Comparison of ENCODE assay signal across 9 cellular contexts in genomic region chr2:120287183-120288015, GRCh38. TPM values are rescaled to one million over a fixed set of nuclear protein-coding genes. Genes with fewer than 3 reads are reported as not detected.
DNase-seq lines count a peak whose midpoint lies in the region; ATAC-seq, FAIRE-seq and TF ChIP-seq lines count a peak whose summit lies in the region.
"Had no signal": no experiment of that assay in that cellular context is flagged by ENCODE, and none has a peak within 500 bp of the region (broad histone marks: within the 10 kb centered on the region; RNA-seq: fewer than 3 reads in every experiment).

No MANE protein-coding gene starts in this region.

- intact Hi-C loops in activated CD4-positive, alpha-beta T cell treated with anti-CD3 and anti-CD28 coated beads for 36 hours (cut with DNase I, micrococcal nuclease), result loop anchor here (1.0 to 2.0 kb wide), 4 partner anchors 34 to 111 kb away; partner anchors contain the start of gene TMEM185B (in 1 of the 2)
- intact Hi-C loops in endothelial cell of umbilical vein (cut with micrococcal nuclease), result no loop called here

- no peak overlapping the region for H3K4me3 Mint-ChIP-seq in activated CD4-positive, alpha-beta T cell treated with anti-CD3 and anti-CD28 coated beads for 36 hours

- H3K27me3 ChIP-seq in OCI-LY3 (ENCODE audit: low read depth, low read length), result no peaks in the 10 kb centered on the region
- H3K27me3 ChIP-seq in endothelial cell of umbilical vein (ENCODE audit: control insufficient read depth in 2 of 2, insufficient read depth in 2 of 2, low read length in 2 of 2), result no peaks in the 10 kb centered on the region

- POLR2A ChIA-PET in activated CD4-positive, alpha-beta T cell treated with anti-CD3 and anti-CD28 coated beads for 36 hours (lab: Charles Lee), result interaction anchor here (0.6 kb wide), 1 partner anchor 35 kb away, joined by 3 read pairs; no protein-coding TSS in a partner anchor
- POLR2A ChIA-PET in endothelial cell of umbilical vein (lab: Charles Lee), result no interaction called here

- CTCF ChIA-PET in activated CD4-positive, alpha-beta T cell treated with anti-CD3 and anti-CD28 coated beads for 36 hours (lab: Charles Lee), result no interaction called here
- CTCF ChIA-PET in endothelial cell of umbilical vein (lab: Charles Lee), result interaction anchor here (0.7 to 1.0 kb wide), 4 partner anchors 23 to 112 kb away, joined by 3 to 4 read pairs (median 3); no protein-coding TSS in a partner anchor

- FAIRE-seq in endothelial cell of umbilical vein (lab: Jason Lieb, UNC), result no peak

- H3K4me1 Mint-ChIP-seq in activated CD4-positive, alpha-beta T cell treated with anti-CD3 and anti-CD28 coated beads for 36 hours, result peaks cover 29% of the 10 kb centered on the region

- TF ChIP-seq POLR2A in endothelial cell of umbilical vein (IDR thresholded peaks at IDR 0.05; ENCODE audit: low read depth, low read length), result no peak

- H3K9me3 ChIP-seq in OCI-LY3 (ENCODE audit: insufficient read depth, low read length) (no peaks in the 10 kb centered on the region), endothelial cell of umbilical vein (replicated peaks; ENCODE audit: control insufficient read depth, insufficient read depth, low read length) (no peaks in the 10 kb centered on the region)

- H3K36me3 ChIP-seq in OCI-LY3 (replicated peaks; ENCODE audit: low read depth, low read length), result no peaks in the 10 kb centered on the region
- peaks cover 15 to 20% of the 10 kb centered on the region in 2 experiments for H3K36me3 ChIP-seq in endothelial cell of umbilical vein (ENCODE audit: control insufficient read depth in 2 of 2, extremely low read depth in 1 of 2, insufficient read depth in 2 of 2, low read length in 2 of 2)

- no peaks in the 10 kb centered on the region for H3K79me2 ChIP-seq in OCI-LY3 (ENCODE audit: low read length)
- H3K79me2 ChIP-seq in endothelial cell of umbilical vein (ENCODE audit: control insufficient read depth, insufficient read depth, low read length), result peaks cover 9% of the 10 kb centered on the region

- H3K4me3 ChIP-seq in OCI-LY3 (ENCODE audit: low read length) (peak overlapping the region; percentile 66), endothelial cell of umbilical vein (replicated peaks in 1 of 3; ENCODE audit: insufficient read depth in 1 of 3, low read depth in 1 of 3, low read length in 3 of 3) (no peak overlapping the region)

- peak; percentile 97 for ATAC-seq in activated CD4-positive, alpha-beta T cell treated with anti-CD3 and anti-CD28 coated beads for 36 hours
- ATAC-seq in HG02678 (IDR thresholded peaks at IDR 0.05; ENCODE audit: unreplicated experiment), result peak; percentile 95

- H3K9ac ChIP-seq in OCI-LY3 (ENCODE audit: low read length), result peak overlapping the region; percentile 38
- H3K9ac ChIP-seq in endothelial cell of umbilical vein (replicated peaks; ENCODE audit: extremely low read depth, insufficient read depth, low read length), result no peak overlapping the region

- peaks cover 22% of the 10 kb centered on the region for H3K36me3 Mint-ChIP-seq in activated CD4-positive, alpha-beta T cell treated with anti-CD3 and anti-CD28 coated beads for 36 hours (ENCODE audit: low read depth)

- H2AFZ ChIP-seq in OCI-LY3 (ENCODE audit: low read depth, low read length) (0 out of 2 replicates have a peak overlapping the region, but pooled peaks have one; percentile 4), endothelial cell of umbilical vein (ENCODE audit: low read depth, low read length) (no peak overlapping the region)

- H3K27me3 Mint-ChIP-seq in activated CD4-positive, alpha-beta T cell treated with anti-CD3 and anti-CD28 coated beads for 36 hours, result no peaks in the 10 kb centered on the region

- TF ChIP-seq CTCF in OCI-LY3 (IDR thresholded peaks at IDR 0.05; ENCODE audit: low read depth, low read length) (no peak), endothelial cell of umbilical vein (IDR thresholded peaks at IDR 0.05; ENCODE audit: extremely low read depth in 1 of 2, insufficient read depth in 1 of 2, low read depth in 1 of 2, low read length in 2 of 2) (no peak)

- H3K4me1 ChIP-seq in OCI-LY3 (ENCODE audit: low read length) (peaks cover 20% of the 10 kb centered on the region), endothelial cell of umbilical vein (ENCODE audit: control insufficient read depth, extremely low read depth, insufficient read depth, low read length) (peaks cover 25% of the 10 kb centered on the region)

- DNase-seq in activated CD4-positive, alpha-beta T cell treated with anti-CD3 and anti-CD28 coated beads for 36 hours, result peak; percentile 63
- no peak for DNase-seq in activated CD4-positive, alpha-beta T cell treated with anti-CD3 and anti-CD28 coated beads for 1 hour
- DNase-seq in endothelial cell of umbilical vein (ENCODE audit: low read depth, low spot score) (no peak), NCI-H526 (lab: John Stamatoyannopoulos, UW) (no peak), NAMALWA (ENCODE audit: low spot score) (no peak)
- peak; percentile 21 to 41 for DNase-seq in stimulated activated CD4-positive, alpha-beta T cell treated with anti-CD3 and anti-CD28 coated beads, Interleukin-2, amount 100 ng/mL, for 24 hours

- H3K27ac Mint-ChIP-seq in activated CD4-positive, alpha-beta T cell treated with anti-CD3 and anti-CD28 coated beads for 36 hours, result peak overlapping the region; percentile 79

- H4K20me1 ChIP-seq in OCI-LY3 (ENCODE audit: insufficient read depth, low read length) (no peaks in the 10 kb centered on the region), endothelial cell of umbilical vein (replicated peaks; ENCODE audit: control insufficient read depth, extremely low read depth, insufficient read depth, low read length) (no peaks in the 10 kb centered on the region)

- no peaks in the 10 kb centered on the region for H3K9me3 Mint-ChIP-seq in activated CD4-positive, alpha-beta T cell treated with anti-CD3 and anti-CD28 coated beads for 36 hours (ENCODE audit: low read depth)

- H3K27ac ChIP-seq in OCI-LY3 (ENCODE audit: low read length), result peak overlapping the region; percentile 73
- H3K27ac ChIP-seq in endothelial cell of umbilical vein (ENCODE audit: insufficient read depth, low read depth, low read length), result no peak overlapping the region
- H3K27ac ChIP-seq: C4-2B had no signal

- H3K4me2 ChIP-seq in OCI-LY3 (ENCODE audit: low read length) (peak overlapping the region; percentile 90), endothelial cell of umbilical vein (ENCODE audit: insufficient read depth, low read length) (no peak overlapping the region)

- no peaks in the 10 kb centered on the region for H3K9me1 ChIP-seq in endothelial cell of umbilical vein (replicated peaks; ENCODE audit: control insufficient read depth, extremely low read depth, insufficient read depth, low read length)

- dilution Hi-C loops in endothelial cell of umbilical vein (cut with MboI; ENCODE audit: extremely low pct_ligation_motif_present, low sequenced_read_pairs), result no loop called here

- no TSS peak for BruUV-seq in endothelial cell of umbilical vein (replicated peaks; lab: Mats Ljungman, UMichigan)

TF ChIP-seq in endothelial cell of umbilical vein, 7 proteins besides CTCF, POLR2A, EP300 and RAD21:
- TF ChIP-seq FOS (IDR thresholded peaks at IDR 0.05; ENCODE audit: borderline replicate concordance, insufficient read depth, low read length) (peak; percentile 65), MAX (IDR thresholded peaks at IDR 0.05; ENCODE audit: insufficient read depth, insufficient read length) (no peak), EZH2 (IDR thresholded peaks at IDR 0.05; ENCODE audit: borderline replicate concordance, low read depth, low read length, severe bottlenecking) (no peak), POLR2AphosphoS5 (IDR thresholded peaks at IDR 0.05; ENCODE audit: insufficient read depth, low read depth, low read length) (no peak), MYC (IDR thresholded peaks at IDR 0.05; ENCODE audit: low read depth, low read length) (no peak), JUN (IDR thresholded peaks at IDR 0.05; ENCODE audit: borderline replicate concordance, insufficient read depth, insufficient read length, low read depth) (peak; percentile 7), GATA2 (IDR thresholded peaks at IDR 0.05; ENCODE audit: insufficient read depth, insufficient read length, low read depth, low read length) (no peak)

RNA-seq across cellular contexts. Expression of gene RALB, which starts 34.7 kb away (rescaled TPM):
- 10 to 100 TPM; 34.0 to 34.3 TPM for total RNA-seq in activated CD4-positive, alpha-beta T cell treated with anti-CD3 and anti-CD28 coated beads for 36 hours
- total RNA-seq in endothelial cell of umbilical vein, result 106 and 115 TPM in 2 replicates
- 78.5 and 105 TPM in 2 replicates for polyA plus RNA-seq in endothelial cell of umbilical vein
- 112 and 126 TPM in 2 replicates for polyA plus RNA-seq in endothelial cell of umbilical vein (2011; cell fraction: cytosol; rRNA removed)
- 45.0 and 63.8 TPM in 2 replicates for polyA plus RNA-seq in endothelial cell of umbilical vein (2011; cell fraction: nucleus; rRNA removed)
- polyA plus RNA-seq in endothelial cell of umbilical vein (2012), result 134 and 137 TPM in 2 replicates
- polyA minus RNA-seq in endothelial cell of umbilical vein, result 61.2 and 62.9 TPM in 2 replicates
- 13.2 TPM for polyA minus RNA-seq in endothelial cell of umbilical vein (2011; cell fraction: cytosol; rRNA and poly(A)+ RNA removed)
- polyA minus RNA-seq in endothelial cell of umbilical vein (2011; cell fraction: nucleus; rRNA and poly(A)+ RNA removed), result 23.8 and 31.1 TPM in 2 replicates

RNA-seq across cellular contexts. Expression of gene INHBB, which starts 58.5 kb away (rescaled TPM):
- total RNA-seq in activated CD4-positive, alpha-beta T cell treated with anti-CD3 and anti-CD28 coated beads for 36 hours, result not detected
- 0.67 and 1.8 TPM in 2 replicates for total RNA-seq in endothelial cell of umbilical vein
- polyA plus RNA-seq in endothelial cell of umbilical vein, result 0.03 and 0.11 TPM in 2 replicates
- 0.04 and 0.08 TPM in 2 replicates for polyA plus RNA-seq in endothelial cell of umbilical vein (2011; cell fraction: cytosol; rRNA removed)
- 0.54 and 0.62 TPM in 2 replicates for polyA plus RNA-seq in endothelial cell of umbilical vein (2011; cell fraction: nucleus; rRNA removed)
- polyA plus RNA-seq in endothelial cell of umbilical vein (2012), result 0.11 TPM in 1 of 2 replicates, not detected in the other
- polyA minus RNA-seq in endothelial cell of umbilical vein, result 0.04 TPM in 1 of 2 replicates, not detected in the other
- not detected for polyA minus RNA-seq in endothelial cell of umbilical vein (2011; cell fraction: cytosol; rRNA and poly(A)+ RNA removed)
- 0.29 and 0.38 TPM in 2 replicates for polyA minus RNA-seq in endothelial cell of umbilical vein (2011; cell fraction: nucleus; rRNA and poly(A)+ RNA removed)

Comparison
In these comparisons a context has a peak if more than half of its experiments do, and no peak if none do; other contexts are left out.
1. DNase-seq: peak in activated CD4-positive, alpha-beta T cell treated with anti-CD3 and anti-CD28 coated beads for 36 hours (single experiment) and stimulated activated CD4-positive, alpha-beta T cell treated with anti-CD3 and anti-CD28 coated beads, Interleukin-2, amount 100 ng/mL, for 24 hours (2 of 2); none in activated CD4-positive, alpha-beta T cell treated with anti-CD3 and anti-CD28 coated beads for 1 hour (single experiment), endothelial cell of umbilical vein (single experiment), NCI-H526 (0 of 2) and NAMALWA (single experiment).